18 cellular contexts compared by ENCODE assay signal in the genomic region with DNA sequence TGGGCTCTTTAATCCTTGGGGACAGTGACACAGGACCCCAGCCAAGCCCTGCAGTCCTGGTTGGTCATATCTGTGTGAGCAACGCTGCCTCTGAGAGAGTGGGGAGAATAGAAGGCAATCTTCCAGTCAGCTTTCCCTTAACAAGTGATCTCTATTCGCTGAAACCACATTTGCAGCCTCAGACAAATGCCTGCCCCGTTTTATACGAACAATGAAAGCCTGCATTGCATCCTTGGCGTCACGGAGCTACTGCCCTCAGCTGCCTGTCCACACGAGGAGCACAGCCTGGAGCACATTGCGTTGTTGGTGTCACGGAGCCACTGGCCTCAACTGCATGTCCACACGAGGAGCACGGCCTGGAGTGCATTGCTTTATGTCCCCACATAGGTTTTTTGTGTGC.
"Had no signal": no experiment of that assay in that cellular context is flagged by ENCODE, and none has a peak within 500 bp of the region (broad histone marks: within the 10 kb centered on the region; RNA-seq: fewer than 3 reads in every experiment).

No MANE protein-coding gene starts in this region.

- H3K27ac ChIP-seq: heart right ventricle, lower lobe of right lung, neural progenitor cell, pancreas, suprapubic skin, thyroid gland had no signal

- H2AFZ ChIP-seq: neural progenitor cell had no signal

- H3K4me1 ChIP-seq: lower lobe of right lung, neural progenitor cell, pancreas, suprapubic skin had no signal

- H3K27me3 ChIP-seq: neural progenitor cell, pancreas, thyroid gland had no signal

- DNase-seq: effector CD4-positive, alpha-beta T cell; heart right ventricle; islet precursor cell; lower lobe of right lung; mesenchymal stem cell; midbrain; occipital lobe; right cardiac atrium; stimulated activated CD4-positive, alpha-beta T cell treated with anti-CD3 and anti-CD28 coated beads, Interleukin-2, amount 100 ng/mL, for 48 hours; stimulated activated naive CD4-positive, alpha-beta T cell treated with Interleukin-2 at 50 U/mL for 16 hours; thyroid gland had no signal

- H3K4me3 ChIP-seq: coronary artery, heart right ventricle, lower lobe of right lung, neural progenitor cell, pancreas, smooth muscle cell, suprapubic skin, thyroid gland had no signal

- H3K36me3 ChIP-seq: heart right ventricle, lower lobe of right lung, neural progenitor cell, pancreas, suprapubic skin, thyroid gland had no signal

- H3K9me3 ChIP-seq: lower lobe of right lung, pancreas, suprapubic skin, thyroid gland had no signal

- H3K9ac ChIP-seq: neural progenitor cell had no signal

- H3K4me2 ChIP-seq: neural progenitor cell, smooth muscle cell had no signal

- ATAC-seq: heart right ventricle; left lobe of liver; lower lobe of right lung; natural killer cell treated with Interleukin-12 subunit alpha and Interleukin-12 subunit beta and Interleukin-15 and Interleukin-18, amount 100 ng/mL, for 72 hours; pancreas; right cardiac atrium had no signal
